ENCODE assay signal across 7 cellular contexts in genomic region chr2:202386495-202386894, GRCh38. TPM values are rescaled to one million over a fixed set of nuclear protein-coding genes. Genes with fewer than 3 reads are reported as not detected.
DNase-seq lines count a peak whose midpoint lies in the region; ATAC-seq, FAIRE-seq and TF ChIP-seq lines count a peak whose summit lies in the region.
"Not testable (repeated sequence)": the region's sequence is repeated elsewhere in the genome, so short reads cannot be mapped to it uniquely, and the experiment has no call there.

No MANE protein-coding gene starts in this region.

- not testable (repeated sequence) for TF ChIP-seq CTCF in OCI-LY1 (IDR thresholded peaks at IDR 0.05; ENCODE audit: low read length); WTC11 (IDR thresholded peaks at IDR 0.05); K562 (IDR thresholded peaks at IDR 0.05 in 2 of 3, conservative IDR thresholded peaks at IDR 0.05 in 1 of 3; ENCODE audit: insufficient read depth in 2 of 3, low read depth in 1 of 3, low read length in 3 of 3); glutamatergic neuron (IDR thresholded peaks at IDR 0.05; ENCODE audit: partially characterized antibody, unreplicated experiment); nephron progenitor cell (IDR thresholded peaks at IDR 0.05); smooth muscle cell (IDR thresholded peaks at IDR 0.05; ENCODE audit: borderline replicate concordance, insufficient read depth, poor library complexity, severe bottlenecking)

- TF ChIP-seq RAD21 in K562 (CRISPR knock-in tag; conservative IDR thresholded peaks at IDR 0.05 in 1 of 2, IDR thresholded peaks at IDR 0.05 in 1 of 2): not testable (repeated sequence)

- ATAC-seq in WTC11: not testable (repeated sequence)
- peak; percentile 15; the same call in 1 of the 3 replicates for ATAC-seq in K562

- WGBS in GM23248 (ENCODE audit: low coverage in 1 of 2, low lambda C conversion rate in 2 of 2, missing lambda C conversion rate in 2 of 2), 2 experiments: 97 to 98% methylated on average over 12 of the region's 12 CpGs
- 81% methylated on average over 7 of the region's 12 CpGs for WGBS in K562 (ENCODE audit: insufficient coverage, low coverage, missing lambda C conversion rate)
- 79% methylated on average over 12 of the region's 12 CpGs for WGBS in smooth muscle cell (ENCODE audit: low lambda C conversion rate)

- intact Hi-C loops in K562 (cut with micrococcal nuclease): not testable (repeated sequence)

- H3K36me3 Mint-ChIP-seq in WTC11; glutamatergic neuron (ENCODE audit: unreplicated experiment): not testable (repeated sequence)
- H3K36me3 Mint-ChIP-seq in nephron progenitor cell (ENCODE audit: low read depth): peaks cover 51% of the 10 kb centered on the region

- H2AFZ ChIP-seq in GM23248; OCI-LY1 (ENCODE audit: low read length); K562 (ENCODE audit: low read depth, low read length); smooth muscle cell (ENCODE audit: low read depth): not testable (repeated sequence)

- not testable (repeated sequence) for H3K9me3 ChIP-seq in GM23248 (ENCODE audit: low read depth); OCI-LY1 (ENCODE audit: low read length); K562 (replicated peaks; ENCODE audit: control insufficient read depth, insufficient read depth, low read depth, low read length); smooth muscle cell (replicated peaks; ENCODE audit: low read depth)

- not testable (repeated sequence) for H3K36me3 ChIP-seq in GM23248 (ENCODE audit: low read depth); OCI-LY1 (ENCODE audit: insufficient read depth, low read length); K562 (ENCODE audit: control insufficient read depth, insufficient read depth, low read length); smooth muscle cell (ENCODE audit: low read depth)

- DNase-seq in GM23248; WTC11 (ENCODE audit: low spot score); K562 (ENCODE audit: extremely low read depth in 1 of 4, low spot score in 3 of 4); glutamatergic neuron; nephron progenitor cell; smooth muscle cell (lab: John Stamatoyannopoulos, UW; ENCODE audit: unreplicated experiment): not testable (repeated sequence)

- H3K27me3 ChIP-seq in GM23248 (replicated peaks; ENCODE audit: insufficient read depth); OCI-LY1 (ENCODE audit: insufficient read depth, low read length); K562 (ENCODE audit: control insufficient read depth in 2 of 2, insufficient read depth in 2 of 2, low read length in 2 of 2); smooth muscle cell (ENCODE audit: low read depth): not testable (repeated sequence)

- FAIRE-seq in K562 (lab: Jason Lieb, UNC): not testable (repeated sequence)

- H3K9ac ChIP-seq in GM23248; K562 (ENCODE audit: insufficient read depth in 1 of 2, low read depth in 2 of 2, low read length in 2 of 2); smooth muscle cell (ENCODE audit: low read depth): not testable (repeated sequence)
- 0 out of 2 replicates have a peak overlapping the region, but pooled peaks have one; percentile 4 for H3K9ac ChIP-seq in OCI-LY1 (ENCODE audit: low read length)

- not testable (repeated sequence) for H3K9me2 ChIP-seq in GM23248 (ENCODE audit: insufficient read depth); OCI-LY1 (ENCODE audit: low read depth, low read length)

- H3K9me1 ChIP-seq in K562 (ENCODE audit: control insufficient read depth, insufficient read depth, low read length): not testable (repeated sequence)

- H3K4me1 ChIP-seq in GM23248 (ENCODE audit: insufficient read depth) (peaks cover 37% of the 10 kb centered on the region), OCI-LY1 (ENCODE audit: insufficient read depth, low read length, severe bottlenecking) (peaks cover 27% of the 10 kb centered on the region), smooth muscle cell (ENCODE audit: low read depth) (peaks cover 13% of the 10 kb centered on the region)
- H3K4me1 ChIP-seq in K562 (replicated peaks in 1 of 2; ENCODE audit: control insufficient read depth in 2 of 2, insufficient read depth in 2 of 2, low read length in 2 of 2): not testable (repeated sequence)

- not testable (repeated sequence) for H3K27ac ChIP-seq in GM23248; K562 (ENCODE audit: extremely low read depth, low read depth, low read length)
- H3K27ac ChIP-seq in OCI-LY1 (ENCODE audit: low read depth, low read length, poor library complexity, severe bottlenecking) (peak overlapping the region; percentile 81), smooth muscle cell (ENCODE audit: low read depth) (peak overlapping the region; percentile 32)

- not testable (repeated sequence) for H4K20me1 ChIP-seq in GM23248 (ENCODE audit: insufficient read depth); OCI-LY1 (ENCODE audit: insufficient read depth, low read length); K562 (replicated peaks; ENCODE audit: control insufficient read depth, insufficient read depth, low read length)
- H4K20me1 ChIP-seq in smooth muscle cell (ENCODE audit: low read depth): peaks cover 100% of the 10 kb centered on the region

- H3K79me2 ChIP-seq in GM23248 (ENCODE audit: insufficient read depth) (peaks cover 100% of the 10 kb centered on the region), K562 (ENCODE audit: control insufficient read depth, insufficient read depth, low read length) (peaks cover 12% of the 10 kb centered on the region), smooth muscle cell (ENCODE audit: low read depth) (peaks cover 100% of the 10 kb centered on the region)
- H3K79me2 ChIP-seq in OCI-LY1 (ENCODE audit: insufficient read depth, low read length): not testable (repeated sequence)

- H3K4me3 ChIP-seq in GM23248; OCI-LY1 (ENCODE audit: low read depth, low read length, poor library complexity, severe bottlenecking); K562; smooth muscle cell: not testable (repeated sequence)

- BruUV-seq in K562 (replicated peaks; lab: Mats Ljungman, UMichigan): not testable (repeated sequence)

- H3K4me3 Mint-ChIP-seq in WTC11, nephron progenitor cell: not testable (repeated sequence)
- peak overlapping the region; percentile 18 for H3K4me3 Mint-ChIP-seq in glutamatergic neuron (ENCODE audit: unreplicated experiment)

- H3K27ac Mint-ChIP-seq in WTC11 (peak overlapping the region; percentile 26), nephron progenitor cell (peak overlapping the region; percentile 8)
- H3K27ac Mint-ChIP-seq in glutamatergic neuron (ENCODE audit: unreplicated experiment): not testable (repeated sequence)

- POLR2A ChIA-PET in WTC11 (lab: Charles Lee); K562 (lab: Yijun Ruan, JAX): not testable (repeated sequence)

- peaks cover 17% of the 10 kb centered on the region for H3F3A ChIP-seq in GM23248 (ENCODE audit: insufficient read depth)
- H3F3A ChIP-seq in OCI-LY1 (ENCODE audit: insufficient read depth, low read length); smooth muscle cell (ENCODE audit: low read depth): not testable (repeated sequence)

- in situ Hi-C loops in GM23248 (cut with MboI); K562 (cut with MboI): not testable (repeated sequence)

- not testable (repeated sequence) for TF ChIP-seq POLR2A in K562 (conservative IDR thresholded peaks at IDR 0.05)

- not testable (repeated sequence) for H3K9me3 Mint-ChIP-seq in WTC11; glutamatergic neuron (ENCODE audit: unreplicated experiment)
- H3K9me3 Mint-ChIP-seq in nephron progenitor cell: peaks cover 21% of the 10 kb centered on the region

- CTCF ChIA-PET in WTC11 (lab: Charles Lee); K562 (lab: Yijun Ruan, JAX; ENCODE audit: low intra/inter-chr PET ratio): not testable (repeated sequence)

- H3K4me1 Mint-ChIP-seq in WTC11; glutamatergic neuron (ENCODE audit: low read depth, unreplicated experiment): not testable (repeated sequence)
- H3K4me1 Mint-ChIP-seq in nephron progenitor cell: peaks cover 10% of the 10 kb centered on the region

- TF ChIP-seq EP300 in K562 (IDR thresholded peaks at IDR 0.05; ENCODE audit: low read length): not testable (repeated sequence)

- H3K4me2 ChIP-seq in GM23248 (ENCODE audit: unreplicated experiment): peak overlapping the region; percentile 25
- not testable (repeated sequence) for H3K4me2 ChIP-seq in OCI-LY1 (ENCODE audit: low read length); K562 (ENCODE audit: insufficient read depth, low read length)
- H3K4me2 ChIP-seq in smooth muscle cell: peak overlapping the region; percentile 67

- H3K27me3 Mint-ChIP-seq in WTC11 (ENCODE audit: low read depth); glutamatergic neuron (ENCODE audit: unreplicated experiment); nephron progenitor cell (ENCODE audit: low read depth, poor library complexity): not testable (repeated sequence)

RNA-seq across cellular contexts. Expression of gene BMPR2, which starts 10.4 kb away (rescaled TPM):
- 29.7 and 31.3 TPM in 2 replicates for total RNA-seq in GM23248 (2014; rRNA removed; shearing (Covaris generic))
- polyA plus RNA-seq in GM23248 (2016; fragmentation: Nextera tagmentation; extraction: Ambion mirVana) (17.5 and 17.8 TPM in 2 replicates), K562 (2011; rRNA removed) (4.4 and 6.9 TPM in 2 replicates), K562 (2014; fragmentation: Illumina TruSeq; extraction: Trizol) (3.8 and 5.0 TPM in 2 replicates), K562 (2014; fragmentation: Nextera tagmentation; extraction: Ambion mirVana) (1 to 10 TPM in 1 of 2 experiments, under 1 TPM in 1; 0.73 to 1.0 TPM), K562 (2014; rRNA removed) (1.7 and 2.6 TPM in 2 replicates), smooth muscle cell (21.5 and 26.4 TPM in 2 replicates)
- total RNA-seq in WTC11 (2021) (18.1 to 22.1 TPM (median 19.8 TPM) in 3 replicates), K562 (2014; rRNA removed) (0.82 and 1.5 TPM in 2 replicates), K562 (2014; rRNA removed; fragmentation: Illumina TruSeq; extraction: Trizol) (3.2 and 3.3 TPM in 2 replicates), K562 (2015; rRNA removed; fragmentation: Illumina TruSeq; extraction: Trizol) (3.3 and 3.6 TPM in 2 replicates), K562 (2021) (3.8 and 4.5 TPM in 2 replicates), glutamatergic neuron (ENCODE audit: unreplicated experiment) (95.0 TPM), smooth muscle cell (70.9 and 72.1 TPM in 2 replicates)
- 9.0 and 18.4 TPM in 2 replicates for total RNA-seq in K562 (2011; cell fraction: chromatin; rRNA removed; ENCODE audit: low replicate concordance)
- 3.4 and 4.0 TPM in 2 replicates for total RNA-seq in K562 (2011; cell fraction: nucleolus; rRNA removed)
- total RNA-seq in K562 (2011; cell fraction: nucleoplasm; rRNA removed): 10.2 and 18.2 TPM in 2 replicates
- polyA plus RNA-seq in K562 (2011; cell fraction: cytosol; rRNA removed): 1.6 and 3.4 TPM in 2 replicates
- polyA plus RNA-seq in K562 (2011; cell fraction: nucleus; rRNA removed): 1.9 and 3.1 TPM in 2 replicates
- polyA plus RNA-seq in K562 (2012): 2.7 and 3.1 TPM in 2 replicates
- polyA minus RNA-seq in K562 (2011; rRNA and poly(A)+ RNA removed): 14.7 and 19.6 TPM in 2 replicates
- 4.9 and 6.9 TPM in 2 replicates for polyA minus RNA-seq in K562 (2011; cell fraction: cytosol; rRNA and poly(A)+ RNA removed)
- polyA minus RNA-seq in K562 (2011; cell fraction: nucleus; rRNA and poly(A)+ RNA removed): 1.3 and 3.6 TPM in 2 replicates
